Comparison of ENCODE assay signal across 21 cellular contexts in genomic region chr17:78079253-78079652, GRCh38. TPM values are rescaled to one million over a fixed set of nuclear protein-coding genes. Genes with fewer than 3 reads are reported as not detected.
"Had no signal": no experiment of that assay in that cellular context is flagged by ENCODE, and none has a peak within 500 bp of the region (broad histone marks: within the 10 kb centered on the region; RNA-seq: fewer than 3 reads in every experiment).

No MANE protein-coding gene starts in this region.

- H3K27me3 Mint-ChIP-seq: central memory CD8-positive, alpha-beta T cell; effector memory CD8-positive, alpha-beta T cell; naive thymus-derived CD4-positive, alpha-beta T cell had no signal

- H3K9me3 Mint-ChIP-seq: central memory CD8-positive, alpha-beta T cell; effector memory CD8-positive, alpha-beta T cell; nephron progenitor cell had no signal

- DNase-seq: cortex of kidney; effector memory CD8-positive, alpha-beta T cell; gastrocnemius medialis; kidney; left cardiac atrium; mammary epithelial cell; naive thymus-derived CD4-positive, alpha-beta T cell; nephron progenitor cell; psoas muscle; retina; sigmoid colon; small intestine; stimulated activated CD4-positive, alpha-beta T cell treated with anti-CD3 and anti-CD28 coated beads, Interleukin-12 subunit alpha, Interleukin-12 subunit beta, amount 100 ng/mL, for 4 hours; stimulated activated naive CD8-positive, alpha-beta T cell treated with anti-CD3 and anti-CD28 coated beads, Interleukin-15, Interleukin-2, amounts not matched to agents 100 U/mL and 50 U/mL, for 24 hours; transverse colon had no signal

- H3K79me2 ChIP-seq: hepatocyte had no signal

- H3K27ac ChIP-seq: epithelial cell of prostate, esophagus muscularis mucosa, hepatocyte, psoas muscle, sigmoid colon, thoracic aorta, transverse colon had no signal

- H3K9me3 ChIP-seq: esophagus muscularis mucosa, gastrocnemius medialis, psoas muscle, sigmoid colon, thoracic aorta, transverse colon had no signal

- H2AFZ ChIP-seq: hepatocyte had no signal

- H3K27me3 ChIP-seq: esophagus muscularis mucosa, gastrocnemius medialis, hepatocyte, sigmoid colon, transverse colon had no signal

- H3K27ac Mint-ChIP-seq: effector memory CD8-positive, alpha-beta T cell; nephron progenitor cell had no signal

- H3K4me3 Mint-ChIP-seq: central memory CD8-positive, alpha-beta T cell; effector memory CD8-positive, alpha-beta T cell; naive thymus-derived CD4-positive, alpha-beta T cell; nephron progenitor cell had no signal

- H3K4me2 ChIP-seq: hepatocyte had no signal

- H3K4me1 Mint-ChIP-seq: central memory CD8-positive, alpha-beta T cell; nephron progenitor cell had no signal

- H3K4me3 ChIP-seq: esophagus muscularis mucosa, gastrocnemius medialis, hepatocyte, psoas muscle, sigmoid colon, thoracic aorta, transverse colon had no signal

- ATAC-seq: effector memory CD8-positive, alpha-beta T cell; naive thymus-derived CD4-positive, alpha-beta T cell; stimulated activated naive CD8-positive, alpha-beta T cell treated with anti-CD3 and anti-CD28 coated beads, Interleukin-15, Interleukin-2, amounts not matched to agents 100 U/mL and 50 U/mL, for 24 hours had no signal

- H3K4me1 ChIP-seq: transverse colon had no signal

RNA-seq across cellular contexts. Expression of gene TMC8, which starts 51.3 kb away (rescaled TPM):
- total RNA-seq: fibroblast of villous mesenchyme had no signal
